Comparison of ENCODE assay signal across 29 cellular contexts in genomic region chr5:159507661-159508060, GRCh38.
"Had no signal": no experiment of that assay in that cellular context is flagged by ENCODE, and none has a peak within 500 bp of the region (broad histone marks: within the 10 kb centered on the region; RNA-seq: fewer than 3 reads in every experiment).

No MANE protein-coding gene starts in this region.

- DNase-seq: activated CD4-positive, alpha-beta T cell treated with anti-CD3 and anti-CD28 coated beads for 4 hours; activated CD4-positive, alpha-beta T cell treated with anti-CD3 and anti-CD28 coated beads, Interleukin-2, amount 50 U/mL, for 4 hours; activated naive CD4-positive, alpha-beta T cell; activated T-cell treated with anti-CD3 and anti-CD28 coated beads for 4 hours; activated T-cell treated with anti-CD3 and anti-CD28 coated beads, Interleukin-2, amount 50 U/mL, for 72 hours; body of pancreas; dorsolateral prefrontal cortex; effector memory CD4-positive, alpha-beta T cell; hypothalamus; immature natural killer cell; kidney; lower lobe of right lung; mucosa of descending colon; nephron progenitor cell; sigmoid colon; stimulated activated CD4-positive, alpha-beta T cell treated with anti-CD3 and anti-CD28 coated beads, Interleukin-1b, Interleukin-23, amount 100 ng/mL, for 48 hours; stimulated activated CD4-positive, alpha-beta T cell treated with anti-CD3 and anti-CD28 coated beads, Interleukin-4, amount 100 ng/mL, for 4 hours; stimulated activated CD8-positive, alpha-beta memory T cell treated with anti-CD3 and anti-CD28 coated beads, Interleukin-4, amount 100 ng/mL, for 48 hours; stimulated activated naive CD8-positive, alpha-beta T cell treated with anti-CD3 and anti-CD28 coated beads, Interleukin-15, amount 100 ng/mL, for 72 hours; substantia nigra; T-helper 1 cell; thyroid gland had no signal

- H3K27me3 ChIP-seq: body of pancreas, gastroesophageal sphincter, neutrophil, sigmoid colon, thyroid gland had no signal

- H3K4me3 ChIP-seq: body of pancreas, coronary artery, dorsolateral prefrontal cortex, gastroesophageal sphincter, lower lobe of right lung, mucosa of descending colon, sigmoid colon, smooth muscle cell, thyroid gland had no signal

- H3K27ac ChIP-seq: body of pancreas, dorsolateral prefrontal cortex, gastroesophageal sphincter, lower lobe of right lung, neutrophil, thyroid gland, VCaP had no signal

- H3K4me1 ChIP-seq: body of pancreas had no signal

- H3K9me3 ChIP-seq: body of pancreas, gastroesophageal sphincter, lower lobe of right lung, mucosa of descending colon, neutrophil, sigmoid colon, thyroid gland had no signal

- ATAC-seq: activated naive CD4-positive, alpha-beta T cell treated with anti-CD3 and anti-CD28 coated beads, Interleukin-2, amount 50 U/mL, for 72 hours; activated T-cell treated with anti-CD3 and anti-CD28 coated beads, Interleukin-2, amount 50 U/mL, for 72 hours; body of pancreas; gastroesophageal sphincter; lower lobe of right lung; mucosa of descending colon; stimulated activated memory B cell treated with anti-CD40 and anti-IgM and Interleukin-4, amounts not matched to agents 10 μg/mL and 1 μg/mL and 100 μg/mL, for 72 hours; stimulated activated naive CD8-positive, alpha-beta T cell treated with anti-CD3 and anti-CD28 coated beads, Interleukin-15, amount 100 ng/mL, for 72 hours had no signal

- H3K36me3 ChIP-seq: gastroesophageal sphincter, lower lobe of right lung, neutrophil, sigmoid colon, thyroid gland had no signal

- H3K4me2 ChIP-seq: smooth muscle cell had no signal
